ENCODE assay signal across 1 cellular context in the genomic region with DNA sequence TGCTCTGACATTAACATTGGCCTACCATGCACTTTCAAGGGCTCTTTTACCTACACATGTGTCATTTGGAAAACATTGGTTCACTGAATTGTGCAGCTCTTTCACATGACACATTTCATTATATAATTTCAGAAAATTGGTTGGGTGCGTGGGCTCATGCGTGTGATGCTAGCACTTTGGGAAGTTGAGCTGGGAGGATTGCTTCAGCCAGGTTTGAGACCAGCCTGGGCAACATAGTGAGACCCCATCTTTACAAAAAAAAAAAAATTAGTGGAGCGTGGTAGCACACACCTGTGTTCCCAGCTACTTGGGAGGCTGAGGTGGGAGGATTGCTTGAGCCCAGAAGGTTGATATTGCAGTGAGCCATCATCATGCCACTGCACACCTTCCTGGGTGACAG.
TF ChIP-seq lines count a peak whose summit lies in the region.

No MANE protein-coding gene starts in this region.

TF ChIP-seq in K562, 482 proteins besides CTCF, POLR2A, EP300 and RAD21:
- no peak for TF ChIP-seq ARHGAP35 (IDR thresholded peaks at IDR 0.05; ENCODE audit: partially characterized antibody)
- no peak for TF ChIP-seq ZC3H11A (IDR thresholded peaks at IDR 0.05; ENCODE audit: low read depth, low read length)
- no peak for TF ChIP-seq HIVEP1 (CRISPR knock-in tag; IDR thresholded peaks at IDR 0.05)
- TF ChIP-seq ZNF121 (CRISPR knock-in tag; conservative IDR thresholded peaks at IDR 0.05) = peak; percentile 38; the same call in 1 of the 2 replicates
- TF ChIP-seq, protein P1, sequence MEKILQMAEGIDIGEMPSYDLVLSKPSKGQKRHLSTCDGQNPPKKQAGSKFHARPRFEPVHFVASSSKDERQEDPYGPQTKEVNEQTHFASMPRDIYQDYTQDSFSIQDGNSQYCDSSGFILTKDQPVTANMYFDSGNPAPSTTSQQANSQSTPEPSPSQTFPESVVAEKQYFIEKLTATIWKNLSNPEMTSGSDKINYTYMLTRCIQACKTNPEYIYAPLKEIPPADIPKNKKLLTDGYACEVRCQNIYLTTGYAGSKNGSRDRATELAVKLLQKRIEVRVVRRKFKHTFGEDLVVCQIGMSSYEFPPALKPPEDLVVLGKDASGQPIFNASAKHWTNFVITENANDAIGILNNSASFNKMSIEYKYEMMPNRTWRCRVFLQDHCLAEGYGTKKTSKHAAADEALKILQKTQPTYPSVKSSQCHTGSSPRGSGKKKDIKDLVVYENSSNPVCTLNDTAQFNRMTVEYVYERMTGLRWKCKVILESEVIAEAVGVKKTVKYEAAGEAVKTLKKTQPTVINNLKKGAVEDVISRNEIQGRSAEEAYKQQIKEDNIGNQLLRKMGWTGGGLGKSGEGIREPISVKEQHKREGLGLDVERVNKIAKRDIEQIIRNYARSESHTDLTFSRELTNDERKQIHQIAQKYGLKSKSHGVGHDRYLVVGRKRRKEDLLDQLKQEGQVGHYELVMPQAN (IDR thresholded peaks at IDR 0.05; ENCODE audit: borderline replicate concordance) = no peak
- TF ChIP-seq TAF15 (IDR thresholded peaks at IDR 0.05; ENCODE audit: low read depth, low read length) = no peak
- no peak for TF ChIP-seq FOXK2 (conservative IDR thresholded peaks at IDR 0.05 in 1 of 2, IDR thresholded peaks at IDR 0.05 in 1 of 2; ENCODE audit: low read depth in 2 of 2)
- no peak for TF ChIP-seq ZNF77 (CRISPR knock-in tag; IDR thresholded peaks at IDR 0.05)
TF ChIP-seq in K562: peak in this region for 1.
